In the genomic region with DNA sequence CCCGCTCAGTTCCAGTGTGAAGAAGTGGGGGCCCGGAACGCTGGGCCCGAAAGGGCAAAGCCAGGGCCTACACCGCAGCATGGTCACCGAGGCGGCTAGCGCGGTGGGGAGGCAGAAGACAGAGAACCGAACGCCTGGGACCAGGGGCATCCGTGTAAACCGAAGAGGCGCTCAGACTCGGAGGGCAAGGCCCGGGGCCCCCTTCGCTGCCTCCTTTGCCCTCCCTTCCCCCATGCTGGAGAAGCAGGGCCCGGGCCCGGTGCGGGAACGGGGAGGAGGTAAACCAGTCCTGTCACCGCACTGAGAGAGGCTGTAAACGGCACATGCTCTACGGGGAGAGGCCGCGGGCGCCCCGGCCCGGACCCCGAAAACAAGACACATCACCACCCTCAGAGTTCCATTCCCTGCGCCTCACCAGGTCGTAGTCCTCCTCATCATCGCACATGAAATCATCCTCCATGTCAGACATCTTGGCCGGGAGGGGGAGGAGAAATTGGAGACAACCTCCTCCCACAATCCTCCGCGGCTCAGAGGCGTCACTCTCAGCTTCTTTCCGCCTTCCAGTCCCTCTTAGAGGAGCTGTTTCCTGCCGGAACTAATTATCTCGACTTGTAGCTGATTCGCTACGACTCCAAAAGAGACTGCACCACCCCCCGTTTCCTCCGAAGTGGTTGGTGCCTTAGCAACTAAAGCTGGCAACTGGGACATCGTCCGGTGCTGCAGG, we compare ENCODE assay signal across 8 cellular contexts. TPM values are rescaled to one million over a fixed set of nuclear protein-coding genes. Genes with fewer than 3 reads are reported as not detected.
DNase-seq lines count a peak whose midpoint lies in the region; ATAC-seq and TF ChIP-seq lines count a peak whose summit lies in the region.

COPS2 (minus strand) TSS at position 490 of the 724 bp plus-strand sequence; CDS start at position 469, 21 bp downstream.

- under 1% methylated on average over 45 of the region's 46 CpGs for WGBS in esophagus muscularis mucosa

- peak; percentile 89 for ATAC-seq in GM21737 (IDR thresholded peaks at IDR 0.05; ENCODE audit: unreplicated experiment)
- peak; percentile 98 for ATAC-seq in activated T-cell treated with anti-CD3 and anti-CD28 coated beads, Interleukin-2, amount 50 U/mL, for 72 hours (replicated peaks in 1 of 2)

- peaks cover 4 to 5% of the 10 kb centered on the region in 2 donors for H3K36me3 Mint-ChIP-seq in activated T-cell treated with anti-CD3 and anti-CD28 coated beads, Interleukin-2, amount 50 U/mL, for 72 hours (ENCODE audit: insufficient read depth in 2 of 2)

- H3K27ac ChIP-seq in KMS-11 (peak within 1 kb of the TSS; percentile 81), Peyer's patch (peak within 1 kb of the TSS; percentile 82 to 89 (median 86)), esophagus muscularis mucosa (replicated peaks in 1 of 4) (peak within 1 kb of the TSS; percentile 88 to 93 (median 90)), muscle layer of duodenum (ENCODE audit: low read length) (peak within 1 kb of the TSS; percentile 92)

- no peaks in the 10 kb centered on the region for H3K36me3 ChIP-seq in KMS-11 (ENCODE audit: insufficient read depth)
- H3K36me3 ChIP-seq in Peyer's patch = no peaks in the 10 kb centered on the region
- H3K36me3 ChIP-seq in esophagus muscularis mucosa = no peaks in the 10 kb centered on the region
- H3K36me3 ChIP-seq in muscle layer of duodenum (ENCODE audit: control insufficient read depth in 1 of 2, insufficient read depth in 2 of 2, low read length in 2 of 2) = peaks cover 0 to 14% of the 10 kb centered on the region in 2 donors

- H3K27me3 ChIP-seq in KMS-11 (ENCODE audit: insufficient read depth, low read depth) = no peaks in the 10 kb centered on the region
- H3K27me3 ChIP-seq in Peyer's patch = no peaks in the 10 kb centered on the region
- H3K27me3 ChIP-seq in esophagus muscularis mucosa = no peaks in the 10 kb centered on the region
- H3K27me3 ChIP-seq in muscle layer of duodenum (ENCODE audit: low read depth, low read length) = no peaks in the 10 kb centered on the region

- peaks cover 58% of the 10 kb centered on the region for H3K4me1 Mint-ChIP-seq in activated T-cell treated with anti-CD3 and anti-CD28 coated beads, Interleukin-2, amount 50 U/mL, for 72 hours (ENCODE audit: low read depth)

- peak within 1 kb of the TSS; percentile 80 for H2AFZ ChIP-seq in KMS-11 (ENCODE audit: low read depth)

- no peak for TF ChIP-seq EP300 in esophagus muscularis mucosa (IDR thresholded peaks at IDR 0.05)

- no peaks in the 10 kb centered on the region for H3K9me3 ChIP-seq in Peyer's patch
- no peaks in the 10 kb centered on the region for H3K9me3 ChIP-seq in esophagus muscularis mucosa
- H3K9me3 ChIP-seq in muscle layer of duodenum (ENCODE audit: control insufficient read depth in 1 of 2, low read length in 2 of 2) = no peaks in the 10 kb centered on the region

- TF ChIP-seq POLR2A in Peyer's patch (IDR thresholded peaks at IDR 0.05) (peak in 1 of 2 donors; percentile 65), esophagus muscularis mucosa (IDR thresholded peaks at IDR 0.05; ENCODE audit: low read depth) (peak; percentile 48)

- H3K4me2 ChIP-seq in KMS-11 = peak within 1 kb of the TSS; percentile 97

- H3K79me2 ChIP-seq in KMS-11 (ENCODE audit: insufficient read depth, low read depth) = peaks cover 60% of the 10 kb centered on the region

- DNase-seq in DMS53 treated with DMSO at 0.1 percent for 48 hours (lab: John Stamatoyannopoulos, UW; ENCODE audit: unreplicated experiment) (peak; percentile 90), Peyer's patch (peak; percentile 90 to 97 (median 91)), esophagus muscularis mucosa (ENCODE audit: extremely low spot score) (peak; percentile 98)
- DNase-seq in activated T-cell treated with anti-CD3 and anti-CD28 coated beads, Interleukin-2, amount 50 U/mL, for 72 hours = peak; percentile 93 to 95
- DNase-seq in stimulated activated CD8-positive, alpha-beta memory T cell treated with anti-CD3 and anti-CD28 coated beads, Interleukin-7, amount 100 ng/mL, for 4 hours (ENCODE audit: low read depth in 2 of 2) = peak; percentile 87 to 94

- peaks cover 38% of the 10 kb centered on the region for H3K4me1 ChIP-seq in KMS-11 (ENCODE audit: low read depth, poor library complexity, severe bottlenecking)
- peaks cover 0 to 32% (median 0%) of the 10 kb centered on the region in 4 donors for H3K4me1 ChIP-seq in Peyer's patch
- peaks cover 21 to 54% (median 47%) of the 10 kb centered on the region in 4 donors for H3K4me1 ChIP-seq in esophagus muscularis mucosa
- peaks cover 0 to 27% of the 10 kb centered on the region in 2 donors for H3K4me1 ChIP-seq in muscle layer of duodenum (ENCODE audit: control insufficient read depth in 1 of 2, insufficient read depth in 2 of 2, low read length in 2 of 2)

- no peaks in the 10 kb centered on the region for H3K9me3 Mint-ChIP-seq in activated T-cell treated with anti-CD3 and anti-CD28 coated beads, Interleukin-2, amount 50 U/mL, for 72 hours

- H3K4me3 ChIP-seq in KMS-11 (IDR thresholded peaks at IDR 0.05; ENCODE audit: insufficient read depth, low read depth, low read length) = peak within 1 kb of the TSS; percentile 22
- peak within 1 kb of the TSS; percentile 83 to 93 (median 88) for H3K4me3 ChIP-seq in Peyer's patch
- peak within 1 kb of the TSS; percentile 84 to 92 (median 87) for H3K4me3 ChIP-seq in esophagus muscularis mucosa
- H3K4me3 ChIP-seq in muscle layer of duodenum (ENCODE audit: low read depth in 1 of 2, low read length in 2 of 2) = peak within 1 kb of the TSS; percentile 89 to 99

- peak within 1 kb of the TSS; percentile 94 for H3K9ac ChIP-seq in KMS-11

- intact Hi-C loops in esophagus muscularis mucosa (cut with DNase I) = loop anchor here (5.0 kb wide), 1 partner anchor 108 kb away; the partner anchor contains the start of gene SECISBP2L

- no peaks in the 10 kb centered on the region for H3K27me3 Mint-ChIP-seq in activated T-cell treated with anti-CD3 and anti-CD28 coated beads, Interleukin-2, amount 50 U/mL, for 72 hours (ENCODE audit: low read depth)

- H3K27ac Mint-ChIP-seq in activated T-cell treated with anti-CD3 and anti-CD28 coated beads, Interleukin-2, amount 50 U/mL, for 72 hours = peak within 1 kb of the TSS; percentile 99

- peaks cover 12% of the 10 kb centered on the region for H4K20me1 ChIP-seq in KMS-11 (ENCODE audit: insufficient read depth)

- peak within 1 kb of the TSS; percentile 99 for H3K4me3 Mint-ChIP-seq in activated T-cell treated with anti-CD3 and anti-CD28 coated beads, Interleukin-2, amount 50 U/mL, for 72 hours

- TF ChIP-seq CTCF in KMS-11 (conservative IDR thresholded peaks at IDR 0.05; ENCODE audit: low read depth, low read length) (no peak), Peyer's patch (IDR thresholded peaks at IDR 0.05) (peak in 1 of 6 experiments; percentile 2), esophagus muscularis mucosa (IDR thresholded peaks at IDR 0.05) (peak in 1 of 3 experiments; percentile 28)

RNA-seq across cellular contexts. Expression of gene COPS2, which starts in this region (rescaled TPM):
- 10 to 100 TPM; 31.5 to 50.6 (median 39.0) TPM for total RNA-seq in Peyer's patch
- total RNA-seq in activated T-cell treated with anti-CD3 and anti-CD28 coated beads, Interleukin-2, amount 50 U/mL, for 72 hours = 10 to 100 TPM; 64.6 to 71.3 TPM
- 10 to 100 TPM; 55.2 to 69.4 (median 65.5) TPM for total RNA-seq in esophagus muscularis mucosa

Comparison
In these comparisons a context has a peak if more than half of its experiments do, and no peak if none do; other contexts are left out.
1. Peak in every context shown above with its lines: DNase-seq, ATAC-seq, H3K4me3 ChIP-seq and H3K27ac ChIP-seq.
2. H3K4me3 ChIP-seq: peak in every context shown above with its lines; median percentile 94 in muscle layer of duodenum; 88 in Peyer's patch; 87 in esophagus muscularis mucosa; 22 in KMS-11.